8 cellular contexts compared by ENCODE assay signal in the genomic region with DNA sequence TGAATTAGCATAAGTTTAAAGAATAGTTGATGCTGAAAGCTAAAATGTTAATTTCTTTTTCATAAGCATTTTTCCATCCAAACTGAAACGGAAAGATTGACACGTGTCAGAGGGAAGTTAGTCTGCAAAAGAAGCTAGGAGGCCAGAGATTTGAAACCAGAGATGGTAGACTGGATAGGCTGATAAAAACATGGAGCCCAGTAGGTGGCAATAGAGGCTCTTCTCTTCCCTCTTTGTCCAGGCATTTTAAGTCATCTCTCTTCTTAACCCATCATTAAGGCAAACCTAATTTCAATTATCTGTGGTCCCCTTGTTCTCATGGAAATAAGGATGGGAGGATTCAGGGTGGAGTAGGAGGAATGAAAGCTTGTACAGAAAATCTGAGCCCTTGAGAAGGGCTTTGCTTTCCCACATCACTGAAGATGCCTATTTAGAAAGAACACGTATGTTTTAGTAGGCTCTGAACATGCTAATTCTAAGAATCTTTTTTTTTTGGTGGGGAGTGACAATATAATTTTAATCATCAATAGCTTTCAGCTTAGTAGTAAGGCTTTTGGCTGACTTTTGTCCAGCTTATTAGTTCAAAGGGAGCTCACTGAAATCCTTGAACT.
A peak's percentile ranks its signal among the peaks of the same experiment; 100 is the strongest.
DNase-seq lines count a peak whose midpoint lies in the region; ATAC-seq, FAIRE-seq and TF ChIP-seq lines count a peak whose summit lies in the region.

No MANE protein-coding gene starts in this region.

- no peak overlapping the region for H3K27ac ChIP-seq in keratinocyte (ENCODE audit: control insufficient read depth, insufficient read depth, low read length)

- DNase-seq in A172 (ENCODE audit: low spot score) (peak; percentile 76), NCI-H2227 (lab: John Stamatoyannopoulos, UW; ENCODE audit: unreplicated experiment) (peak; percentile 30), astrocyte of the cerebellum (ENCODE audit: low read depth) (peak; percentile 61), keratinocyte (ENCODE audit: low read depth, low spot score) (no peak), NCI-H128 (lab: John Stamatoyannopoulos, UW; ENCODE audit: unreplicated experiment) (no peak)

- no peaks in the 10 kb centered on the region for H4K20me1 ChIP-seq in keratinocyte (ENCODE audit: control insufficient read depth, extremely low read depth, insufficient read depth, low read length)

- no peak overlapping the region for H3K4me3 ChIP-seq in astrocyte of the cerebellum (ENCODE audit: low read depth, low read length)
- no peak overlapping the region for H3K4me3 ChIP-seq in keratinocyte (ENCODE audit: control insufficient read depth in 2 of 3, extremely low read depth in 1 of 3, insufficient read depth in 2 of 3, low read depth in 1 of 3, low read length in 3 of 3)

- peaks cover 6% of the 10 kb centered on the region for H3K4me1 ChIP-seq in keratinocyte (ENCODE audit: control insufficient read depth, extremely low read depth, insufficient read depth, low read length)

- no peak overlapping the region for H3K9ac ChIP-seq in keratinocyte (ENCODE audit: control insufficient read depth, extremely low read depth, insufficient read depth, low read length)

- peak; percentile 65 for FAIRE-seq in keratinocyte (lab: Jason Lieb, UNC)

- H3K4me2 ChIP-seq in keratinocyte (ENCODE audit: control insufficient read depth, extremely low read depth, insufficient read depth, low read depth, low read length), result no peak overlapping the region

- H2AFZ ChIP-seq in keratinocyte (ENCODE audit: control insufficient read depth, low read length), result no peak overlapping the region

- peak; percentile 35 for ATAC-seq in GM18502 (IDR thresholded peaks at IDR 0.05; ENCODE audit: poor library complexity, unreplicated experiment)
- no peak for ATAC-seq in GM19395 (IDR thresholded peaks at IDR 0.05; ENCODE audit: unreplicated experiment)
- ATAC-seq in GM18519 (IDR thresholded peaks at IDR 0.05; ENCODE audit: low FRiP score, unreplicated experiment), result no peak

- in situ Hi-C loops in astrocyte of the cerebellum (cut with HindIII; ENCODE audit: low sequenced_read_pairs), result no loop called here

- H3K36me3 ChIP-seq in keratinocyte (ENCODE audit: control insufficient read depth in 2 of 2, extremely low read depth in 1 of 2, insufficient read depth in 2 of 2, low read length in 2 of 2), result no peaks in the 10 kb centered on the region

- dilution Hi-C loops in keratinocyte (cut with MboI; ENCODE audit: extremely low pct_ligation_motif_present, low sequenced_read_pairs), result no loop called here

- no peaks in the 10 kb centered on the region for H3K9me1 ChIP-seq in keratinocyte (ENCODE audit: control insufficient read depth, extremely low read depth, insufficient read depth, low read length)

- H3K9me3 ChIP-seq in keratinocyte (ENCODE audit: control insufficient read depth, low read depth, low read length), result no peaks in the 10 kb centered on the region

- no peaks in the 10 kb centered on the region for H3K27me3 ChIP-seq in keratinocyte (ENCODE audit: control insufficient read depth, extremely low read depth, insufficient read depth, low read length)

- no peaks in the 10 kb centered on the region for H3K79me2 ChIP-seq in keratinocyte (ENCODE audit: control insufficient read depth, insufficient read depth, low read length)

- TF ChIP-seq CTCF in astrocyte of the cerebellum (IDR thresholded peaks at IDR 0.05; ENCODE audit: low read depth, low read length, missing control alignments), result peak; percentile 74
- TF ChIP-seq CTCF in keratinocyte (optimal IDR thresholded peaks at IDR 0.05 in 1 of 3, IDR thresholded peaks at IDR 0.05 in 1 of 3, conservative IDR thresholded peaks at IDR 0.05 in 1 of 3; ENCODE audit: extremely low read depth in 1 of 3, insufficient read depth in 2 of 3, low read length in 3 of 3), result peak; percentile 46 to 71 (median 56)

Comparison
In these comparisons a context has a peak if more than half of its experiments do, and no peak if none do; other contexts are left out.
1. DNase-seq: peak in A172 (single experiment), NCI-H2227 (single experiment) and astrocyte of the cerebellum (single experiment); none in keratinocyte (single experiment) and NCI-H128 (single experiment).